ENCODE assay signal across 1 cellular context in the genomic region with DNA sequence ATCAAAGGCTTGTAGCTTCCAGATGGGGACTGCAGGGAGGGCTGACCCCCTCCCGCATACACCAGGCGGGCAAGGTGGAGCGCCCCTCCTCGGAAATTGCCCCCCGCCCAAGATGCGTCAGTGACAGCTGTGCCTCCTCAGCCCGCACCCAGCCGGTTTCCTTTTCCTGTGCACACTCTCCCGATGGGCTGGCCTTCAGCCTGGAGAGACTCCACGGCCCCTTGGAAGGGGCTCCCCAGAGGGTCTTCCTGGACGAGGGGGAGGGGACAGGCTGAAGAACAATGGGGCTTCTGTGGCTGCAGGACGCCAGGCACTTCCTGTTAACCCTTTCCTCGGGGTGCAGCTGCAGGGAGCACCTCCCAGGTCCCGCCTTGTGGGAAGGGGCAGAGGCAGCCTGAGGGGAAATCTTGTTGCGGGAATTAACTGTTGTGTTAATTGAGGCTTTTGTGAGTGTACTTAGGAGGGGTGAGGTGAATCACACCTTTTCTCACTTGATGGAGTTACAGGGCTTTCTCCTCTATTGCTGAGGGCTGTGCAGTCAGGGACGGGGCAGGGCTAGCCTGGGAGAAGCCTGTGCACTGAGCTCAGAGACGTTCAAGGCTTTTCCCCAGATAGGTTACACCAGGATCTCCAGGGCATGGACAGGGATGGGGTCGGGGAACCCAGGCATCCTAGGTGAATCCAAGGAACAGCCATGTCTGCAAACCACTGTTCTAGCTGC.
TF ChIP-seq lines count a peak whose summit lies in the region.

No MANE protein-coding gene starts in this region.

TF ChIP-seq in K562, 482 proteins besides CTCF, POLR2A, EP300 and RAD21 (continues in another document):
- no peak for TF ChIP-seq ZNF384 (IDR thresholded peaks at IDR 0.05; ENCODE audit: low read depth, low read length)
- TF ChIP-seq, protein P1, sequence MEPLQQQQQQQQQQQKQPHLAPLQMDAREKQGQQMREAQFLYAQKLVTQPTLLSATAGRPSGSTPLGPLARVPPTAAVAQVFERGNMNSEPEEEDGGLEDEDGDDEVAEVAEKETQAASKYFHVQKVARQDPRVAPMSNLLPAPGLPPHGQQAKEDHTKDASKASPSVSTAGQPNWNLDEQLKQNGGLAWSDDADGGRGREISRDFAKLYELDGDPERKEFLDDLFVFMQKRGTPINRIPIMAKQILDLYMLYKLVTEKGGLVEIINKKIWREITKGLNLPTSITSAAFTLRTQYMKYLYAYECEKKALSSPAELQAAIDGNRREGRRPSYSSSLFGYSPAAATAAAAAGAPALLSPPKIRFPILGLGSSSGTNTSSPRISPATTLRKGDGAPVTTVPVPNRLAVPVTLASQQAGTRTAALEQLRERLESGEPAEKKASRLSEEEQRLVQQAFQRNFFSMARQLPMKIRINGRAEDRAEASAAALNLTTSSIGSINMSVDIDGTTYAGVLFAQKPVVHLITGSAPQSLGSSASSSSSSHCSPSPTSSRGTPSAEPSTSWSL (CRISPR knock-in tag; IDR thresholded peaks at IDR 0.05; ENCODE audit: borderline replicate concordance) = no peak
- no peak for TF ChIP-seq YBX1 (IDR thresholded peaks at IDR 0.05)
- TF ChIP-seq MAFF (IDR thresholded peaks at IDR 0.05; ENCODE audit: low read length) = no peak
- no peak for TF ChIP-seq ZNF586 (CRISPR knock-in tag; conservative IDR thresholded peaks at IDR 0.05)
- TF ChIP-seq SAFB2 (IDR thresholded peaks at IDR 0.05; ENCODE audit: borderline replicate concordance, low read depth, low read length, severe bottlenecking) = no peak
- TF ChIP-seq SIN3B (IDR thresholded peaks at IDR 0.05; ENCODE audit: low read depth) = no peak
- TF ChIP-seq ZNF507 (tag; conservative IDR thresholded peaks at IDR 0.05) = no peak
- no peak for TF ChIP-seq CBX2 (IDR thresholded peaks at IDR 0.05; ENCODE audit: insufficient read depth, low read length, poor library complexity, severe bottlenecking)
- no peak for TF ChIP-seq PHB (CRISPR knock-in tag; IDR thresholded peaks at IDR 0.05)
- no peak for TF ChIP-seq ZSCAN32 (CRISPR knock-in tag; IDR thresholded peaks at IDR 0.05)
- TF ChIP-seq, protein P2, sequence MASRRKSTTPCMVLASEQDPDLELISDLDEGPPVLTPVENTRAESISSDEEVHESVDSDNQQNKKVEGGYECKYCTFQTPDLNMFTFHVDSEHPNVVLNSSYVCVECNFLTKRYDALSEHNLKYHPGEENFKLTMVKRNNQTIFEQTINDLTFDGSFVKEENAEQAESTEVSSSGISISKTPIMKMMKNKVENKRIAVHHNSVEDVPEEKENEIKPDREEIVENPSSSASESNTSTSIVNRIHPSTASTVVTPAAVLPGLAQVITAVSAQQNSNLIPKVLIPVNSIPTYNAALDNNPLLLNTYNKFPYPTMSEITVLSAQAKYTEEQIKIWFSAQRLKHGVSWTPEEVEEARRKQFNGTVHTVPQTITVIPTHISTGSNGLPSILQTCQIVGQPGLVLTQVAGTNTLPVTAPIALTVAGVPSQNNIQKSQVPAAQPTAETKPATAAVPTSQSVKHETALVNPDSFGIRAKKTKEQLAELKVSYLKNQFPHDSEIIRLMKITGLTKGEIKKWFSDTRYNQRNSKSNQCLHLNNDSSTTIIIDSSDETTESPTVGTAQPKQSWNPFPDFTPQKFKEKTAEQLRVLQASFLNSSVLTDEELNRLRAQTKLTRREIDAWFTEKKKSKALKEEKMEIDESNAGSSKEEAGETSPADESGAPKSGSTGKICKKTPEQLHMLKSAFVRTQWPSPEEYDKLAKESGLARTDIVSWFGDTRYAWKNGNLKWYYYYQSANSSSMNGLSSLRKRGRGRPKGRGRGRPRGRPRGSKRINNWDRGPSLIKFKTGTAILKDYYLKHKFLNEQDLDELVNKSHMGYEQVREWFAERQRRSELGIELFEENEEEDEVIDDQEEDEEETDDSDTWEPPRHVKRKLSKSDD (conservative IDR thresholded peaks at IDR 0.05; ENCODE audit: low read length) = no peak
- peak; percentile 64 for TF ChIP-seq CXXC5 (CRISPR knock-in tag; IDR thresholded peaks at IDR 0.05)
- no peak for TF ChIP-seq POLR2B (IDR thresholded peaks at IDR 0.05; ENCODE audit: low read depth, partially characterized antibody)
- TF ChIP-seq DPF2 (IDR thresholded peaks at IDR 0.05) = peak; percentile 55; the same call in 1 of the 2 replicates
- no peak for TF ChIP-seq TSC22D4 (tag; IDR thresholded peaks at IDR 0.05)
- no peak for TF ChIP-seq ADNP (tag; IDR thresholded peaks at IDR 0.05)
- no peak for TF ChIP-seq ZFX (CRISPR knock-in tag; IDR thresholded peaks at IDR 0.05)
- TF ChIP-seq KAT7 (CRISPR knock-in tag; IDR thresholded peaks at IDR 0.05; ENCODE audit: borderline replicate concordance) = no peak; the same call in 1 of the 2 replicates
- TF ChIP-seq, protein P3, sequence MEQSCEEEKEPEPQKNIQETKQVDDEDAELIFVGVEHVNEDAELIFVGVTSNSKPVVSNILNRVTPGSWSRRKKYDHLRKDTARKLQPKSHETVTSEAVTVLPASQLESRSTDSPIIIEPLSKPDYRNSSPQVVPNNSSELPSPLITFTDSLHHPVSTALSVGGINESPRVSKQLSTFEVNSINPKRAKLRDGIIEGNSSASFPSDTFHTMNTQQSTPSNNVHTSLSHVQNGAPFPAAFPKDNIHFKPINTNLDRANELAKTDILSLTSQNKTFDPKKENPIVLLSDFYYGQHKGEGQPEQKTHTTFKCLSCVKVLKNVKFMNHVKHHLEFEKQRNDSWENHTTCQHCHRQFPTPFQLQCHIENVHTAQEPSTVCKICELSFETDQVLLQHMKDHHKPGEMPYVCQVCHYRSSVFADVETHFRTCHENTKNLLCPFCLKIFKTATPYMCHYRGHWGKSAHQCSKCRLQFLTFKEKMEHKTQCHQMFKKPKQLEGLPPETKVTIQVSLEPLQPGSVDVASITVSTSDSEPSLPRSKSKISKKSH (CRISPR knock-in tag; IDR thresholded peaks at IDR 0.05) = no peak
- TF ChIP-seq, protein P4, sequence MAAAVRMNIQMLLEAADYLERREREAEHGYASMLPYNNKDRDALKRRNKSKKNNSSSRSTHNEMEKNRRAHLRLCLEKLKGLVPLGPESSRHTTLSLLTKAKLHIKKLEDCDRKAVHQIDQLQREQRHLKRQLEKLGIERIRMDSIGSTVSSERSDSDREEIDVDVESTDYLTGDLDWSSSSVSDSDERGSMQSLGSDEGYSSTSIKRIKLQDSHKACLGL (CRISPR knock-in tag; IDR thresholded peaks at IDR 0.05; ENCODE audit: borderline replicate concordance, poor library complexity, severe bottlenecking) = no peak
- TF ChIP-seq SAP30 (IDR thresholded peaks at IDR 0.05; ENCODE audit: borderline replicate concordance, insufficient read depth, low read depth, low read length, poor library complexity, severe bottlenecking) = peak; percentile 52
- TF ChIP-seq, protein P5, sequence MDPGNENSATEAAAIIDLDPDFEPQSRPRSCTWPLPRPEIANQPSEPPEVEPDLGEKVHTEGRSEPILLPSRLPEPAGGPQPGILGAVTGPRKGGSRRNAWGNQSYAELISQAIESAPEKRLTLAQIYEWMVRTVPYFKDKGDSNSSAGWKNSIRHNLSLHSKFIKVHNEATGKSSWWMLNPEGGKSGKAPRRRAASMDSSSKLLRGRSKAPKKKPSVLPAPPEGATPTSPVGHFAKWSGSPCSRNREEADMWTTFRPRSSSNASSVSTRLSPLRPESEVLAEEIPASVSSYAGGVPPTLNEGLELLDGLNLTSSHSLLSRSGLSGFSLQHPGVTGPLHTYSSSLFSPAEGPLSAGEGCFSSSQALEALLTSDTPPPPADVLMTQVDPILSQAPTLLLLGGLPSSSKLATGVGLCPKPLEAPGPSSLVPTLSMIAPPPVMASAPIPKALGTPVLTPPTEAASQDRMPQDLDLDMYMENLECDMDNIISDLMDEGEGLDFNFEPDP (CRISPR knock-in tag; IDR thresholded peaks at IDR 0.05) = no peak
- TF ChIP-seq, protein P6, sequence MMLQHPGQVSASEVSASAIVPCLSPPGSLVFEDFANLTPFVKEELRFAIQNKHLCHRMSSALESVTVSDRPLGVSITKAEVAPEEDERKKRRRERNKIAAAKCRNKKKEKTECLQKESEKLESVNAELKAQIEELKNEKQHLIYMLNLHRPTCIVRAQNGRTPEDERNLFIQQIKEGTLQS (IDR thresholded peaks at IDR 0.05) = no peak
- TF ChIP-seq, protein P6 (CRISPR knock-in tag; conservative IDR thresholded peaks at IDR 0.05) = no peak
- TF ChIP-seq SMARCA4 (IDR thresholded peaks at IDR 0.05) = 0 out of 2 replicates have a peak, but pooled peaks have one; percentile 29
- no peak for TF ChIP-seq POLR2G (IDR thresholded peaks at IDR 0.05; ENCODE audit: low read depth, low read length)
- no peak for TF ChIP-seq ILK (tag; IDR thresholded peaks at IDR 0.05; ENCODE audit: borderline replicate concordance, low read depth)
- TF ChIP-seq ZNF77 (CRISPR knock-in tag; IDR thresholded peaks at IDR 0.05) = no peak
- TF ChIP-seq, protein P7, sequence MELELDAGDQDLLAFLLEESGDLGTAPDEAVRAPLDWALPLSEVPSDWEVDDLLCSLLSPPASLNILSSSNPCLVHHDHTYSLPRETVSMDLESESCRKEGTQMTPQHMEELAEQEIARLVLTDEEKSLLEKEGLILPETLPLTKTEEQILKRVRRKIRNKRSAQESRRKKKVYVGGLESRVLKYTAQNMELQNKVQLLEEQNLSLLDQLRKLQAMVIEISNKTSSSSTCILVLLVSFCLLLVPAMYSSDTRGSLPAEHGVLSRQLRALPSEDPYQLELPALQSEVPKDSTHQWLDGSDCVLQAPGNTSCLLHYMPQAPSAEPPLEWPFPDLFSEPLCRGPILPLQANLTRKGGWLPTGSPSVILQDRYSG (tag; conservative IDR thresholded peaks at IDR 0.05; ENCODE audit: low read depth) = no peak
- no peak for TF ChIP-seq KDM5B (IDR thresholded peaks at IDR 0.05; ENCODE audit: insufficient replicate concordance, low read depth, low read length)
- TF ChIP-seq, protein P8, sequence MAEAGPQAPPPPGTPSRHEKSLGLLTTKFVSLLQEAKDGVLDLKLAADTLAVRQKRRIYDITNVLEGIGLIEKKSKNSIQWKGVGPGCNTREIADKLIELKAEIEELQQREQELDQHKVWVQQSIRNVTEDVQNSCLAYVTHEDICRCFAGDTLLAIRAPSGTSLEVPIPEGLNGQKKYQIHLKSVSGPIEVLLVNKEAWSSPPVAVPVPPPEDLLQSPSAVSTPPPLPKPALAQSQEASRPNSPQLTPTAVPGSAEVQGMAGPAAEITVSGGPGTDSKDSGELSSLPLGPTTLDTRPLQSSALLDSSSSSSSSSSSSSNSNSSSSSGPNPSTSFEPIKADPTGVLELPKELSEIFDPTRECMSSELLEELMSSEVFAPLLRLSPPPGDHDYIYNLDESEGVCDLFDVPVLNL (CRISPR knock-in tag; IDR thresholded peaks at IDR 0.05; ENCODE audit: low read depth) = no peak
- TF ChIP-seq RBM14 (IDR thresholded peaks at IDR 0.05; ENCODE audit: borderline replicate concordance, insufficient read depth, low read depth, low read length) = no peak
- no peak for TF ChIP-seq CHD1 (IDR thresholded peaks at IDR 0.05; ENCODE audit: low read length)
- no peak for TF ChIP-seq SMARCB1 (IDR thresholded peaks at IDR 0.05; ENCODE audit: insufficient read length, low read depth)
- TF ChIP-seq HEY1 (CRISPR knock-in tag; IDR thresholded peaks at IDR 0.05; ENCODE audit: borderline replicate concordance) = no peak
- no peak for TF ChIP-seq CAMTA2 (CRISPR knock-in tag; conservative IDR thresholded peaks at IDR 0.05)
- TF ChIP-seq, protein P9, sequence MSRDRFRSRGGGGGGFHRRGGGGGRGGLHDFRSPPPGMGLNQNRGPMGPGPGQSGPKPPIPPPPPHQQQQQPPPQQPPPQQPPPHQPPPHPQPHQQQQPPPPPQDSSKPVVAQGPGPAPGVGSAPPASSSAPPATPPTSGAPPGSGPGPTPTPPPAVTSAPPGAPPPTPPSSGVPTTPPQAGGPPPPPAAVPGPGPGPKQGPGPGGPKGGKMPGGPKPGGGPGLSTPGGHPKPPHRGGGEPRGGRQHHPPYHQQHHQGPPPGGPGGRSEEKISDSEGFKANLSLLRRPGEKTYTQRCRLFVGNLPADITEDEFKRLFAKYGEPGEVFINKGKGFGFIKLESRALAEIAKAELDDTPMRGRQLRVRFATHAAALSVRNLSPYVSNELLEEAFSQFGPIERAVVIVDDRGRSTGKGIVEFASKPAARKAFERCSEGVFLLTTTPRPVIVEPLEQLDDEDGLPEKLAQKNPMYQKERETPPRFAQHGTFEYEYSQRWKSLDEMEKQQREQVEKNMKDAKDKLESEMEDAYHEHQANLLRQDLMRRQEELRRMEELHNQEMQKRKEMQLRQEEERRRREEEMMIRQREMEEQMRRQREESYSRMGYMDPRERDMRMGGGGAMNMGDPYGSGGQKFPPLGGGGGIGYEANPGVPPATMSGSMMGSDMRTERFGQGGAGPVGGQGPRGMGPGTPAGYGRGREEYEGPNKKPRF (IDR thresholded peaks at IDR 0.05; ENCODE audit: low read depth, low read length) = no peak
- TF ChIP-seq, protein P10, sequence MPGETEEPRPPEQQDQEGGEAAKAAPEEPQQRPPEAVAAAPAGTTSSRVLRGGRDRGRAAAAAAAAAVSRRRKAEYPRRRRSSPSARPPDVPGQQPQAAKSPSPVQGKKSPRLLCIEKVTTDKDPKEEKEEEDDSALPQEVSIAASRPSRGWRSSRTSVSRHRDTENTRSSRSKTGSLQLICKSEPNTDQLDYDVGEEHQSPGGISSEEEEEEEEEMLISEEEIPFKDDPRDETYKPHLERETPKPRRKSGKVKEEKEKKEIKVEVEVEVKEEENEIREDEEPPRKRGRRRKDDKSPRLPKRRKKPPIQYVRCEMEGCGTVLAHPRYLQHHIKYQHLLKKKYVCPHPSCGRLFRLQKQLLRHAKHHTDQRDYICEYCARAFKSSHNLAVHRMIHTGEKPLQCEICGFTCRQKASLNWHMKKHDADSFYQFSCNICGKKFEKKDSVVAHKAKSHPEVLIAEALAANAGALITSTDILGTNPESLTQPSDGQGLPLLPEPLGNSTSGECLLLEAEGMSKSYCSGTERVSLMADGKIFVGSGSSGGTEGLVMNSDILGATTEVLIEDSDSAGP (CRISPR knock-in tag; IDR thresholded peaks at IDR 0.05) = no peak
- TF ChIP-seq ZNF41 (CRISPR knock-in tag; conservative IDR thresholded peaks at IDR 0.05) = no peak
- TF ChIP-seq U2AF2 (optimal IDR thresholded peaks at IDR 0.05; ENCODE audit: low read depth, low read length) = no peak
- TF ChIP-seq ZBTB1 (CRISPR knock-in tag; IDR thresholded peaks at IDR 0.05; ENCODE audit: borderline replicate concordance, low read depth) = no peak
- TF ChIP-seq ZNF175 (CRISPR knock-in tag; IDR thresholded peaks at IDR 0.05; ENCODE audit: low read depth) = no peak
- TF ChIP-seq TRIM28 (IDR thresholded peaks at IDR 0.05) = no peak
- TF ChIP-seq MTA3 (IDR thresholded peaks at IDR 0.05; ENCODE audit: borderline replicate concordance) = peak; percentile 56; the same call in 1 of the 2 replicates
- no peak for TF ChIP-seq HCFC1 (IDR thresholded peaks at IDR 0.05; ENCODE audit: low read depth, low read length)
